Comparison of ENCODE assay signal across 19 cellular contexts in the genomic region with DNA sequence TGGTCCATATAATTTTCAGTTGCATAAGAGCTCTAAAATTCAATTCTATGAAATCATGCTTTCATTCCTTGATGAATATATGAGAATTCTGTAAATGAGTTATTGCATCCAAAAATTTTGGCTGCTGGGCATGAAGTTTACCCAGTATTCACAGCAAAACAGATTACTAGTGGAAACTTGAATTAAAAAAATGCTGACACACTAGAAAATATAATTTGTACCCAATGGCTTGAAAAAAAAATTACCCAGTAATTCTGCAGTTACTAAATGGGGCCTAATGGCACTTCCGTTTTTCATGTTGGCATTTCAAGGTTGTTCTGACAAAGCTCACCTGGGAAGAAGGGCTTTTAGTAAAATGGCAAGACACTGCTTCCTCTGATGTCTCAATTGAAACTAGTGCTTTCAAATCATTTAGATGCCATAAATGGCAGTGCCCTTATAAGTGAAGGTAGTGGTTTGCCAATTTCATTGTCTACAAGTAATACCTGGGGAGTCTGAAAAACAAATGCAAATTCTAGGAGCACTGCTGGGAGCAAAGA.
DNase-seq lines count a peak whose midpoint lies in the region; ATAC-seq, FAIRE-seq and TF ChIP-seq lines count a peak whose summit lies in the region.
"Had no signal": no experiment of that assay in that cellular context is flagged by ENCODE, and none has a peak within 500 bp of the region (broad histone marks: within the 10 kb centered on the region; RNA-seq: fewer than 3 reads in every experiment).

No MANE protein-coding gene starts in this region.

- no peak overlapping the region for H2BK120ac ChIP-seq in H1 (replicated peaks; ENCODE audit: low read depth, low read length)

- no peaks in the 10 kb centered on the region for H3K79me1 ChIP-seq in H1 (ENCODE audit: low read depth, low read length)

- no peak overlapping the region for H3K4ac ChIP-seq in H1 (replicated peaks; ENCODE audit: insufficient read length, low read depth, low read length)

- no peak overlapping the region for H3K23ac ChIP-seq in H1 (ENCODE audit: insufficient read length)

- H2BK12ac ChIP-seq in H1 (ENCODE audit: low read depth, low read length), result no peak overlapping the region

- no peak for ATAC-seq in A549
- peak; percentile 8 for ATAC-seq in GM19463 (IDR thresholded peaks at IDR 0.05; ENCODE audit: unreplicated experiment)
- ATAC-seq in RWPE2 (ENCODE audit: low read depth), result no peak
- no peak for ATAC-seq in HG03025 (IDR thresholded peaks at IDR 0.05; ENCODE audit: low FRiP score, unreplicated experiment)
- ATAC-seq: CD8-positive, alpha-beta T cell had no signal

- H3K79me2 ChIP-seq in H1 (ENCODE audit: control insufficient read depth in 1 of 2, insufficient read depth in 2 of 2, low read length in 2 of 2) (no peaks in the 10 kb centered on the region), SK-N-SH (ENCODE audit: insufficient read depth) (no peaks in the 10 kb centered on the region)

- H2AK5ac ChIP-seq in H1 (ENCODE audit: low read depth, low read length), result no peak overlapping the region

- no peak overlapping the region for H2BK15ac ChIP-seq in H1 (ENCODE audit: low read length)

- H3K56ac ChIP-seq in H1 (replicated peaks; ENCODE audit: insufficient read length, low read depth, low read length), result no peak overlapping the region

- no peak overlapping the region for H2BK20ac ChIP-seq in H1 (ENCODE audit: low read length)

- H3K36me3 ChIP-seq in RWPE2 (ENCODE audit: low read depth) (no peaks in the 10 kb centered on the region), H1 (ENCODE audit: control insufficient read depth in 2 of 4, insufficient read depth in 4 of 4, low read length in 3 of 4) (no peaks in the 10 kb centered on the region), SK-N-SH (replicated peaks in 1 of 2; ENCODE audit: control insufficient read depth in 1 of 2, insufficient read depth in 2 of 2, low read length in 1 of 2) (no peaks in the 10 kb centered on the region)
- H3K36me3 ChIP-seq: BE2C had no signal

- H4K8ac ChIP-seq in H1 (ENCODE audit: extremely low read depth, insufficient read depth, low read length), result no peak overlapping the region

- FAIRE-seq in A549 (lab: Jason Lieb, UNC), result no peak
- FAIRE-seq in H1 (lab: Jason Lieb, UNC), result no peak
- FAIRE-seq: A204.1, D721Med, G401.6, GM19239 had no signal

- TF ChIP-seq CTCF in A549 (IDR thresholded peaks at IDR 0.05), result no peak
- no peak for TF ChIP-seq CTCF in RWPE2 (IDR thresholded peaks at IDR 0.05; ENCODE audit: poor library complexity, severe bottlenecking)
- TF ChIP-seq CTCF in H1 (IDR thresholded peaks at IDR 0.05; ENCODE audit: control extremely low read depth in 1 of 3, insufficient read depth in 1 of 3, low read depth in 1 of 3, low read length in 3 of 3), result no peak
- no peak for TF ChIP-seq CTCF in SK-N-SH (IDR thresholded peaks at IDR 0.05)

- H4K5ac ChIP-seq in H1 (ENCODE audit: insufficient read length, low read depth, low read length), result no peak overlapping the region

- H3K4me3 ChIP-seq in A549, result no peak overlapping the region
- no peak overlapping the region for H3K4me3 ChIP-seq in RWPE2 (ENCODE audit: severe bottlenecking)
- H3K4me3 ChIP-seq in H1 (ENCODE audit: extremely low read depth in 1 of 4, insufficient read depth in 2 of 4, low read depth in 3 of 4, low read length in 4 of 4), result no peak overlapping the region
- no peak overlapping the region for H3K4me3 ChIP-seq in SK-N-SH (ENCODE audit: low read depth in 2 of 2, low read length in 1 of 2)

- H2BK5ac ChIP-seq in H1 (ENCODE audit: low read depth, low read length), result no peak overlapping the region

- CTCF ChIA-PET in A549 (lab: Yijun Ruan, JAX), result no interaction called here
- CTCF ChIA-PET in H1 (lab: Charles Lee; ENCODE audit: partially characterized antibody), result no interaction called here
- CTCF ChIA-PET in SK-N-SH (lab: Yijun Ruan, JAX), result interaction anchor here (1.2 kb wide), 1 partner anchor 9 kb away, joined by 3 read pairs; no protein-coding TSS in a partner anchor

- TF ChIP-seq RAD21 in A549 (conservative IDR thresholded peaks at IDR 0.05 in 1 of 2, IDR thresholded peaks at IDR 0.05 in 1 of 2), result no peak
- no peak for TF ChIP-seq RAD21 in H1 (IDR thresholded peaks at IDR 0.05 in 1 of 2, conservative IDR thresholded peaks at IDR 0.05 in 1 of 2; ENCODE audit: low read depth in 2 of 2, low read length in 2 of 2)
- no peak for TF ChIP-seq RAD21 in SK-N-SH (IDR thresholded peaks at IDR 0.05; ENCODE audit: low read length)

- no peak overlapping the region for H3K18ac ChIP-seq in H1 (ENCODE audit: extremely low read depth, low read length)

- no peak overlapping the region for H2AFZ ChIP-seq in H1 (ENCODE audit: low read length)
- H2AFZ ChIP-seq in SK-N-SH (ENCODE audit: low read depth), result no peak overlapping the region

- H3K9me3 ChIP-seq in A549, result 0 out of 3 replicates have a peak, but pooled peaks cover 2% of the 10 kb centered on the region
- no peaks in the 10 kb centered on the region for H3K9me3 ChIP-seq in RWPE2 (ENCODE audit: severe bottlenecking)
- H3K9me3 ChIP-seq in H1 (ENCODE audit: insufficient read depth in 2 of 2, low read depth in 1 of 2, low read length in 1 of 2), result no peaks in the 10 kb centered on the region
- H3K9me3 ChIP-seq in SK-N-SH, result 0 out of 2 replicates have a peak, but pooled peaks cover 4% of the 10 kb centered on the region
- H3K9me3 ChIP-seq: BE2C had no signal

- no peaks in the 10 kb centered on the region for H4K20me1 ChIP-seq in H1 (replicated peaks in 1 of 2; ENCODE audit: control insufficient read depth in 1 of 2, insufficient read depth in 2 of 2, low read length in 2 of 2)
- no peaks in the 10 kb centered on the region for H4K20me1 ChIP-seq in SK-N-SH (ENCODE audit: insufficient read depth)

- no peak for DNase-seq in A549 (ENCODE audit: low read depth in 1 of 2, low spot score in 1 of 2)
- DNase-seq in RWPE2 (ENCODE audit: low spot score), result no peak
- no peak for DNase-seq in H1 (ENCODE audit: low read depth in 1 of 2, low spot score in 2 of 2)
- no peak for DNase-seq in SK-N-DZ (ENCODE audit: low spot score)
- no peak for DNase-seq in SK-N-SH
- DNase-seq: BE2C; CD8-positive, alpha-beta T cell; COR-L47; DMS153; DMS79 treated with DMSO at 0.1 percent for 48 hours; HCEC 1CT; HFFc6 had no signal

- no peaks in the 10 kb centered on the region for H3K9me2 ChIP-seq in SK-N-SH

- POLR2A ChIA-PET in A549 (lab: Yijun Ruan, JAX) (no interaction called here), H1 (lab: Charles Lee; ENCODE audit: partially characterized antibody) (no interaction called here), SK-N-SH (lab: Yijun Ruan, JAX) (no interaction called here)

- no peak overlapping the region for H3K27ac ChIP-seq in A549
- H3K27ac ChIP-seq in RWPE2 (ENCODE audit: poor library complexity, severe bottlenecking), result peak overlapping the region; percentile 38
- no peak overlapping the region for H3K27ac ChIP-seq in H1 (ENCODE audit: low read depth, low read length)
- no peak overlapping the region for H3K27ac ChIP-seq in SK-N-SH (ENCODE audit: low read depth in 2 of 2, low read length in 1 of 2)
- H3K27ac ChIP-seq: C4-2B had no signal

- TF ChIP-seq EP300 in A549 (IDR thresholded peaks at IDR 0.05) (no peak), H1 (IDR thresholded peaks at IDR 0.05; ENCODE audit: borderline replicate concordance in 1 of 2, low read depth in 2 of 2, low read length in 2 of 2) (no peak), SK-N-SH (IDR thresholded peaks at IDR 0.05; ENCODE audit: borderline replicate concordance in 1 of 2, low read depth in 1 of 2, low read length in 1 of 2) (no peak)

- H3K23me2 ChIP-seq in H1 (ENCODE audit: low read depth, low read length), result no peaks in the 10 kb centered on the region

- WGBS in A549 (ENCODE audit: missing lambda C conversion rate), result 0% methylated on average over 1 of the region's 1 CpG
- 68% methylated on average over 1 of the region's 1 CpG; no CpG with 5 or more reads in 1 of the 2 experiments for WGBS in H1 (ENCODE audit: extremely low coverage in 1 of 2, insufficient coverage in 1 of 2, insufficient read length in 1 of 2, insufficient replicate concordance in 2 of 2, low coverage in 1 of 2, low lambda C conversion rate in 2 of 2, missing lambda C conversion rate in 1 of 2), 2 experiments
- WGBS in SK-N-SH (ENCODE audit: low lambda C conversion rate), result 15% methylated on average over 1 of the region's 1 CpG

- H3K14ac ChIP-seq in H1 (ENCODE audit: insufficient read length), result no peak overlapping the region

- H3K27me3 ChIP-seq in RWPE2 (ENCODE audit: insufficient read depth, poor library complexity, severe bottlenecking) (no peaks in the 10 kb centered on the region), H1 (replicated peaks in 1 of 4; ENCODE audit: control insufficient read depth in 3 of 4, extremely low read depth in 1 of 4, insufficient read depth in 3 of 4, low read length in 3 of 4) (no peaks in the 10 kb centered on the region), SK-N-SH (ENCODE audit: insufficient read depth) (no peaks in the 10 kb centered on the region)
- H3K27me3 ChIP-seq: BE2C had no signal

- no peak for TF ChIP-seq POLR2A in A549 (IDR thresholded peaks at IDR 0.05; ENCODE audit: low read length)
- TF ChIP-seq POLR2A in H1 (IDR thresholded peaks at IDR 0.05; ENCODE audit: control extremely low read depth in 1 of 2, low read depth in 2 of 2, low read length in 2 of 2), result no peak

- no peak overlapping the region for H4K91ac ChIP-seq in H1 (replicated peaks; ENCODE audit: insufficient read length, low read length)

- H3K4me1 ChIP-seq in A549, result no peaks in the 10 kb centered on the region
- peaks cover 6% of the 10 kb centered on the region for H3K4me1 ChIP-seq in RWPE2 (ENCODE audit: insufficient read depth, poor library complexity, severe bottlenecking)
- no peaks in the 10 kb centered on the region; a peak in 2 of 7 replicates for H3K4me1 ChIP-seq in H1 (replicated peaks in 1 of 4; ENCODE audit: control insufficient read depth in 3 of 4, insufficient read depth in 4 of 4, low read length in 3 of 4)
- no peaks in the 10 kb centered on the region for H3K4me1 ChIP-seq in SK-N-SH (ENCODE audit: control insufficient read depth in 1 of 2, insufficient read depth in 2 of 2, low read depth in 1 of 2, low read length in 1 of 2)
- H3K4me1 ChIP-seq: BE2C had no signal

- no peaks in the 10 kb centered on the region for H3F3A ChIP-seq in SK-N-SH (replicated peaks; ENCODE audit: insufficient read depth)

- H3K9ac ChIP-seq in H1 (replicated peaks in 1 of 4; ENCODE audit: extremely low read depth in 1 of 4, low read depth in 3 of 4, low read length in 3 of 4) (no peak overlapping the region), SK-N-SH (no peak overlapping the region)

- H3K4me2 ChIP-seq in A549 (no peak overlapping the region), H1 (ENCODE audit: insufficient read depth in 1 of 2, low read depth in 2 of 2, low read length in 2 of 2) (no peak overlapping the region), SK-N-SH (no peak overlapping the region)

TF ChIP-seq in A549, 52 proteins besides CTCF, POLR2A, EP300 and RAD21 (continues in another document):
- TF ChIP-seq HOXB5 (CRISPR knock-in tag; IDR thresholded peaks at IDR 0.05), result no peak
- TF ChIP-seq NR3C1 (IDR thresholded peaks at IDR 0.05), result no peak

TF ChIP-seq in H1, 55 proteins besides CTCF, POLR2A, EP300 and RAD21 (continues in another document):
- no peak for TF ChIP-seq KDM1A (IDR thresholded peaks at IDR 0.05; ENCODE audit: borderline replicate concordance, low read length)
- no peak for TF ChIP-seq SP4 (IDR thresholded peaks at IDR 0.05; ENCODE audit: low read length)
